Comparison of ENCODE assay signal across 14 cellular contexts in the genomic region with DNA sequence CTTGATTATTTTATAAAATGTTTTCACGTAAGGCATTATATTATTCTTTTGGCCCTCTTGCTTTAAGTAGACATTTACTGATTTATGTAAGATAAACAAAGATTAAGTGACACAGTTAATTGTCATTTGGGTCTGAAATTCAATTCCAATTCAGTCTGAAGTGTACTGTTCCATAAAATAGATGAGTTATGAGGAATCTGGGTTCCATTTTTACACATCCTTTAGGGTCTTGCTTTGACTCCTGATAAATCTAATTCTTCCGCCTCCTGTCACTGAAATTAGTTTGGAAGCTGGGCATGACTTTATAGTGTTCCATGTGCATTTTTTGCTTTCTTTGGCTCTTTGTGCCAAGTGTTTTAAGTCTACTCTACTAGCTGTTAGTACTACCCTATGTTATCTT. TPM values are rescaled to one million over a fixed set of nuclear protein-coding genes. Genes with fewer than 3 reads are reported as not detected.
DNase-seq lines count a peak whose midpoint lies in the region; ATAC-seq and TF ChIP-seq lines count a peak whose summit lies in the region.
"Had no signal": no experiment of that assay in that cellular context is flagged by ENCODE, and none has a peak within 500 bp of the region (broad histone marks: within the 10 kb centered on the region; RNA-seq: fewer than 3 reads in every experiment).

No MANE protein-coding gene starts in this region.

- ATAC-seq in HG02571 (IDR thresholded peaks at IDR 0.05; ENCODE audit: unreplicated experiment): no peak
- ATAC-seq: body of pancreas had no signal

- peaks cover 29% of the 10 kb centered on the region for H3K36me3 Mint-ChIP-seq in activated T-cell treated with anti-CD3 and anti-CD28 coated beads, Interleukin-2, amount 50 U/mL, for 24 hours (ENCODE audit: low read depth)
- H3K36me3 Mint-ChIP-seq in IgD-negative memory B cell: no peaks in the 10 kb centered on the region
- peaks cover 24% of the 10 kb centered on the region for H3K36me3 Mint-ChIP-seq in brain

- H3K36me3 ChIP-seq in left ventricle myocardium inferior: no peaks in the 10 kb centered on the region
- H3K36me3 ChIP-seq: prostate gland, SJCRH30, thyroid gland had no signal

- H3K4me1 Mint-ChIP-seq in activated T-cell treated with anti-CD3 and anti-CD28 coated beads, Interleukin-2, amount 50 U/mL, for 24 hours (ENCODE audit: low read depth): peaks cover 72% of the 10 kb centered on the region
- peaks cover 45 to 54% (median 48%) of the 10 kb centered on the region in 3 donors for H3K4me1 Mint-ChIP-seq in IgD-negative memory B cell
- H3K4me1 Mint-ChIP-seq in brain: peaks cover 68% of the 10 kb centered on the region

- H3K4me1 ChIP-seq in left ventricle myocardium inferior: peaks cover 90% of the 10 kb centered on the region
- H3K4me1 ChIP-seq: prostate gland had no signal

- no peaks in the 10 kb centered on the region for H3K27me3 Mint-ChIP-seq in activated T-cell treated with anti-CD3 and anti-CD28 coated beads, Interleukin-2, amount 50 U/mL, for 24 hours
- H3K27me3 Mint-ChIP-seq in IgD-negative memory B cell (no peaks in the 10 kb centered on the region), brain (no peaks in the 10 kb centered on the region)

- H3K27ac ChIP-seq in skin epidermis (peak overlapping the region in 11 of 21 experiments; percentile 0 to 61 (median 22)), left ventricle myocardium inferior (replicated peaks) (no peak overlapping the region)
- H3K27ac ChIP-seq: prostate gland, SJCRH30, thyroid gland had no signal

- intact Hi-C loops in left ventricle myocardium inferior (cut with micrococcal nuclease): no loop called here

- H3K9me3 Mint-ChIP-seq in activated T-cell treated with anti-CD3 and anti-CD28 coated beads, Interleukin-2, amount 50 U/mL, for 24 hours: no peaks in the 10 kb centered on the region
- no peaks in the 10 kb centered on the region for H3K9me3 Mint-ChIP-seq in IgD-negative memory B cell
- peaks cover 0 to 1% (median 0%) of the 10 kb centered on the region in 5 experiments for H3K9me3 Mint-ChIP-seq in brain

- TF ChIP-seq CTCF in brain (conservative IDR thresholded peaks at IDR 0.05) (no peak), left ventricle myocardium inferior (IDR thresholded peaks at IDR 0.05; ENCODE audit: borderline replicate concordance) (no peak)

- DNase-seq in activated T-cell treated with anti-CD3 and anti-CD28 coated beads, Interleukin-2, amount 50 U/mL, for 24 hours: no peak
- DNase-seq in activated T-cell treated with anti-CD3 and anti-CD28 coated beads, Interleukin-2, amount 50 U/mL, for 48 hours: no peak
- DNase-seq in NCI-H2107 treated with DMSO at 0.1 percent for 48 hours (lab: John Stamatoyannopoulos, UW; ENCODE audit: unreplicated experiment) (no peak), left ventricle myocardium inferior (no peak)
- DNase-seq: activated T-cell treated with anti-CD3 and anti-CD28 coated beads for 4 hours; body of pancreas; NK-92 treated with Interleukin-12 subunit alpha and Interleukin-12 subunit beta, amount 100 ng/mL, for 24 hours; SJCRH30; thyroid gland had no signal

- H3K9me3 ChIP-seq in left ventricle myocardium inferior (replicated peaks): no peaks in the 10 kb centered on the region
- H3K9me3 ChIP-seq: body of pancreas, prostate gland, SJCRH30, thyroid gland had no signal

- H3K27me3 ChIP-seq in left ventricle myocardium inferior (ENCODE audit: low read depth): no peaks in the 10 kb centered on the region
- H3K27me3 ChIP-seq: body of pancreas, SJCRH30, thyroid gland had no signal

- H3K4me3 Mint-ChIP-seq in activated T-cell treated with anti-CD3 and anti-CD28 coated beads, Interleukin-2, amount 50 U/mL, for 24 hours: no peak overlapping the region
- H3K4me3 Mint-ChIP-seq in IgD-negative memory B cell (no peak overlapping the region), brain (no peak overlapping the region)

- H3K4me3 ChIP-seq in skin epidermis (no peak overlapping the region), left ventricle myocardium inferior (no peak overlapping the region)
- H3K4me3 ChIP-seq: body of pancreas, prostate gland, SJCRH30, thyroid gland had no signal

- H3K27ac Mint-ChIP-seq in activated T-cell treated with anti-CD3 and anti-CD28 coated beads, Interleukin-2, amount 50 U/mL, for 24 hours: peak overlapping the region; percentile 70
- peak overlapping the region; percentile 13 to 82 (median 71) for H3K27ac Mint-ChIP-seq in IgD-negative memory B cell
- H3K27ac Mint-ChIP-seq in brain: peak overlapping the region in 3 of 5 experiments; percentile 5 to 84 (median 52)

RNA-seq across cellular contexts. Expression of a gene that starts 14.1 kb away (rescaled TPM):
- polyA plus RNA-seq in IgD-negative memory B cell (43.4 TPM), brain (ENCODE audit: insufficient read depth, low read depth, low replicate concordance) (27.7 TPM)
- 66.7 TPM for total RNA-seq in left ventricle myocardium inferior

RNA-seq across cellular contexts. Expression of a gene that starts 51.3 kb away (rescaled TPM):
- polyA plus RNA-seq in IgD-negative memory B cell (58.4 TPM), brain (ENCODE audit: insufficient read depth, low read depth, low replicate concordance) (1.4 TPM)
- total RNA-seq in left ventricle myocardium inferior: 7.9 TPM

Comparison
In these comparisons a context has a peak if more than half of its experiments do, and no peak if none do; other contexts are left out.
1. RNA of a gene that starts 51.3 kb away (polyA plus RNA-seq): 58.4 TPM in IgD-negative memory B cell (single experiment); 1.4 TPM in brain (single experiment); every median in the first group is over 10 times any median in the second.
2. Peak in every context shown above with its lines, with median percentiles within 50 percentile points of each other: H3K27ac Mint-ChIP-seq.